ENCODE assay signal across 2 cellular contexts in genomic region chrX:153400146-153401132, GRCh38.
TF ChIP-seq lines count a peak whose summit lies in the region.

No MANE protein-coding gene starts in this region.

TF ChIP-seq in GM12891, 5 proteins besides CTCF, POLR2A, EP300 and RAD21:
- TF ChIP-seq PAX5 (IDR thresholded peaks at IDR 0.05; ENCODE audit: insufficient read depth, low read length, severe bottlenecking), result no peak
- no peak for TF ChIP-seq TAF1 (IDR thresholded peaks at IDR 0.05; ENCODE audit: low read depth, low read length)
- no peak for TF ChIP-seq SPI1 (IDR thresholded peaks at IDR 0.05; ENCODE audit: low read depth, low read length)
- TF ChIP-seq POLR2AphosphoS5 (IDR thresholded peaks at IDR 0.05; ENCODE audit: low read depth, low read length), result no peak
- TF ChIP-seq POU2F2 (IDR thresholded peaks at IDR 0.05; ENCODE audit: low read depth, low read length), result no peak

TF ChIP-seq in H1, 55 proteins besides CTCF, POLR2A, EP300 and RAD21:
- no peak for TF ChIP-seq CHD1 (IDR thresholded peaks at IDR 0.05; ENCODE audit: low read depth, low read length)
- TF ChIP-seq TEAD4 (IDR thresholded peaks at IDR 0.05; ENCODE audit: low read depth, low read length), result no peak
- TF ChIP-seq MAX (IDR thresholded peaks at IDR 0.05), result peak; percentile 69
- no peak for TF ChIP-seq RNF2 (IDR thresholded peaks at IDR 0.05; ENCODE audit: borderline replicate concordance, low read depth, low read length, missing control alignments, poor library complexity, severe bottlenecking)
- TF ChIP-seq CREB1 (IDR thresholded peaks at IDR 0.05), result peak; percentile 34; the same call in 1 of the 2 replicates
- no peak for TF ChIP-seq RFX5 (IDR thresholded peaks at IDR 0.05; ENCODE audit: borderline replicate concordance, low read depth, low read length)
- TF ChIP-seq USF2 (IDR thresholded peaks at IDR 0.05; ENCODE audit: low read length), result no peak
- TF ChIP-seq TCF12 (IDR thresholded peaks at IDR 0.05; ENCODE audit: low read depth, low read length), result no peak
- peak; percentile 56; the same call in 1 of the 2 replicates for TF ChIP-seq YY1 (IDR thresholded peaks at IDR 0.05; ENCODE audit: low read depth, low read length)
- TF ChIP-seq POLR2AphosphoS5 (IDR thresholded peaks at IDR 0.05; ENCODE audit: low read depth, low read length), result no peak
- TF ChIP-seq KDM5A (IDR thresholded peaks at IDR 0.05; ENCODE audit: low read length), result no peak
- peak; percentile 58 for TF ChIP-seq TAF7 (optimal IDR thresholded peaks at IDR 0.05; ENCODE audit: borderline replicate concordance, low read depth, low read length)
- TF ChIP-seq ATF3 (IDR thresholded peaks at IDR 0.05; ENCODE audit: insufficient read depth, low read depth, low read length), result peak; percentile 51; the same call in 1 of the 2 replicates
TF ChIP-seq in H1: peak in this region for 5.
